1 cellular context compared by ENCODE assay signal in the genomic region with DNA sequence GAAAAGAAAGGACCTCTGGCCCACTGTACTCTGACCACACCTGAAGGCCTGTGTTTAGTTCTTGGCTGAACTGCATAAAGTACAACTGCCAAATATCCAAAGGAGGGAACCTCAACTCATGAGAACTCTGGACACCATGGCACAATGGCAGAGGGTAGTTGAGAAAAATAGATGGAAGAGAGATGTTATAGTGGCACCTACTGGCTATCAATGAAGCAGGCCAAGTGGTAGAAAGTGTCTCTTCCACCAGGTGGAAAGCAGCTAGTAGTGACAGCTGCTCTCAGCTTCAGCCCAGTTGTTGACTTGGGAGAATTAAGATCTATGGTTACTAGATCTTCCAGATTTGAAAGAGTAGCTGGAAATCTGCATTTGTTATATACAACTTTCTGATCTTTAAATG.
TF ChIP-seq lines count a peak whose summit lies in the region.

No MANE protein-coding gene starts in this region.

TF ChIP-seq in GM23338, 12 proteins besides CTCF, POLR2A, EP300 and RAD21 (continued from another document):
- TF ChIP-seq, protein P1, sequence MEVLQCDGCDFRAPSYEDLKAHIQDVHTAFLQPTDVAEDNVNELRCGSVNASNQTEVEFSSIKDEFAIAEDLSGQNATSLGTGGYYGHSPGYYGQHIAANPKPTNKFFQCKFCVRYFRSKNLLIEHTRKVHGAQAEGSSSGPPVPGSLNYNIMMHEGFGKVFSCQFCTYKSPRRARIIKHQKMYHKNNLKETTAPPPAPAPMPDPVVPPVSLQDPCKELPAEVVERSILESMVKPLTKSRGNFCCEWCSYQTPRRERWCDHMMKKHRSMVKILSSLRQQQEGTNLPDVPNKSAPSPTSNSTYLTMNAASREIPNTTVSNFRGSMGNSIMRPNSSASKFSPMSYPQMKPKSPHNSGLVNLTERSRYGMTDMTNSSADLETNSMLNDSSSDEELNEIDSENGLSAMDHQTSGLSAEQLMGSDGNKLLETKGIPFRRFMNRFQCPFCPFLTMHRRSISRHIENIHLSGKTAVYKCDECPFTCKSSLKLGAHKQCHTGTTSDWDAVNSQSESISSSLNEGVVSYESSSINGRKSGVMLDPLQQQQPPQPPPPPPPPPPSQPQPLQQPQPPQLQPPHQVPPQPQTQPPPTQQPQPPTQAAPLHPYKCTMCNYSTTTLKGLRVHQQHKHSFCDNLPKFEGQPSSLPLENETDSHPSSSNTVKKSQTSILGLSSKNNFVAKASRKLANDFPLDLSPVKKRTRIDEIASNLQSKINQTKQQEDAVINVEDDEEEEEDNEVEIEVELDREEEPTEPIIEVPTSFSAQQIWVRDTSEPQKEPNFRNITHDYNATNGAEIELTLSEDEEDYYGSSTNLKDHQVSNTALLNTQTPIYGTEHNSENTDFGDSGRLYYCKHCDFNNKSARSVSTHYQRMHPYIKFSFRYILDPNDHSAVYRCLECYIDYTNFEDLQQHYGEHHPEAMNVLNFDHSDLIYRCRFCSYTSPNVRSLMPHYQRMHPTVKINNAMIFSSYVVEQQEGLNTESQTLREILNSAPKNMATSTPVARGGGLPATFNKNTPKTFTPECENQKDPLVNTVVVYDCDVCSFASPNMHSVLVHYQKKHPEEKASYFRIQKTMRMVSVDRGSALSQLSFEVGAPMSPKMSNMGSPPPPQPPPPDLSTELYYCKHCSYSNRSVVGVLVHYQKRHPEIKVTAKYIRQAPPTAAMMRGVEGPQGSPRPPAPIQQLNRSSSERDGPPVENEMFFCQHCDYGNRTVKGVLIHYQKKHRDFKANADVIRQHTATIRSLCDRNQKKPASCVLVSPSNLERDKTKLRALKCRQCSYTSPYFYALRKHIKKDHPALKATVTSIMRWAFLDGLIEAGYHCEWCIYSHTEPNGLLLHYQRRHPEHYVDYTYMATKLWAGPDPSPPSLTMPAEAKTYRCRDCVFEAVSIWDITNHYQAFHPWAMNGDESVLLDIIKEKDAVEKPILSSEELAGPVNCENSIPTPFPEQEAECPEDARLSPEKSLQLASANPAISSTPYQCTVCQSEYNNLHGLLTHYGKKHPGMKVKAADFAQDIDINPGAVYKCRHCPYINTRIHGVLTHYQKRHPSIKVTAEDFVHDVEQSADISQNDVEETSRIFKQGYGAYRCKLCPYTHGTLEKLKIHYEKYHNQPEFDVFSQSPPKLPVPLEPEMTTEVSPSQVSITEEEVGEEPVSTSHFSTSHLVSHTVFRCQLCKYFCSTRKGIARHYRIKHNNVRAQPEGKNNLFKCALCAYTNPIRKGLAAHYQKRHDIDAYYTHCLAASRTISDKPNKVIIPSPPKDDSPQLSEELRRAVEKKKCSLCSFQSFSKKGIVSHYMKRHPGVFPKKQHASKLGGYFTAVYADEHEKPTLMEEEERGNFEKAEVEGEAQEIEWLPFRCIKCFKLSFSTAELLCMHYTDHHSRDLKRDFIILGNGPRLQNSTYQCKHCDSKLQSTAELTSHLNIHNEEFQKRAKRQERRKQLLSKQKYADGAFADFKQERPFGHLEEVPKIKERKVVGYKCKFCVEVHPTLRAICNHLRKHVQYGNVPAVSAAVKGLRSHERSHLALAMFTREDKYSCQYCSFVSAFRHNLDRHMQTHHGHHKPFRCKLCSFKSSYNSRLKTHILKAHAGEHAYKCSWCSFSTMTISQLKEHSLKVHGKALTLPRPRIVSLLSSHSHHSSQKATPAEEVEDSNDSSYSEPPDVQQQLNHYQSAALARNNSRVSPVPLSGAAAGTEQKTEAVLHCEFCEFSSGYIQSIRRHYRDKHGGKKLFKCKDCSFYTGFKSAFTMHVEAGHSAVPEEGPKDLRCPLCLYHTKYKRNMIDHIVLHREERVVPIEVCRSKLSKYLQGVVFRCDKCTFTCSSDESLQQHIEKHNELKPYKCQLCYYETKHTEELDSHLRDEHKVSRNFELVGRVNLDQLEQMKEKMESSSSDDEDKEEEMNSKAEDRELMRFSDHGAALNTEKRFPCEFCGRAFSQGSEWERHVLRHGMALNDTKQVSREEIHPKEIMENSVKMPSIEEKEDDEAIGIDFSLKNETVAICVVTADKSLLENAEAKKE (CRISPR knock-in tag; IDR thresholded peaks at IDR 0.05) = no peak
